12 cellular contexts compared by ENCODE assay signal in genomic region chr16:85607331-85607765, GRCh38. TPM values are rescaled to one million over a fixed set of nuclear protein-coding genes. Genes with fewer than 3 reads are reported as not detected.
DNase-seq lines count a peak whose midpoint lies in the region; ATAC-seq, FAIRE-seq and TF ChIP-seq lines count a peak whose summit lies in the region.
"Had no signal": no experiment of that assay in that cellular context is flagged by ENCODE, and none has a peak within 500 bp of the region (broad histone marks: within the 10 kb centered on the region; RNA-seq: fewer than 3 reads in every experiment).

No MANE protein-coding gene starts in this region.

- no peaks in the 10 kb centered on the region for H3K9me3 ChIP-seq in HepG2 (ENCODE audit: low read length)
- H3K9me3 ChIP-seq in right lobe of liver, result no peaks in the 10 kb centered on the region
- H3K9me3 ChIP-seq in PC-3 (ENCODE audit: low read length), result no peaks in the 10 kb centered on the region
- H3K9me3 ChIP-seq: left ventricle myocardium inferior had no signal

- H3K4me2 ChIP-seq in HepG2 (ENCODE audit: low read depth, low read length) (no peak overlapping the region), PC-3 (ENCODE audit: low read length) (no peak overlapping the region)

- H3F3A ChIP-seq in PC-3 (ENCODE audit: low read length, unreplicated experiment), result no peaks in the 10 kb centered on the region

- H2AFZ ChIP-seq in HepG2 (ENCODE audit: low read length) (no peak overlapping the region), PC-3 (ENCODE audit: low read length) (no peak overlapping the region)

- H3K9ac ChIP-seq in HepG2 (ENCODE audit: insufficient read depth, low read depth, low read length), result no peak overlapping the region
- H3K9ac ChIP-seq in PC-3 (ENCODE audit: low read length), result no peak overlapping the region

- no peak for TF ChIP-seq POLR2A in HepG2 (IDR thresholded peaks at IDR 0.05; ENCODE audit: insufficient read depth in 1 of 2, low read depth in 2 of 2, low read length in 2 of 2)
- TF ChIP-seq POLR2A in right lobe of liver (IDR thresholded peaks at IDR 0.05), result no peak

- peaks cover 17% of the 10 kb centered on the region for H3K4me1 ChIP-seq in HepG2 (ENCODE audit: insufficient read depth, low read length)
- H3K4me1 ChIP-seq in right lobe of liver, result peaks cover 0 to 12% (median 3%) of the 10 kb centered on the region in 4 donors
- H3K4me1 ChIP-seq in PC-3 (ENCODE audit: insufficient read depth, low read length), result peaks cover 16% of the 10 kb centered on the region

- ATAC-seq in HepG2 (no peak), right lobe of liver (no peak), SK-N-SH treated with all-trans-retinoic acid at 6 μM for 48 hours (no peak), HG03354 (IDR thresholded peaks at IDR 0.05; ENCODE audit: poor library complexity, severe bottlenecking, unreplicated experiment) (no peak), PC-3 (no peak)
- ATAC-seq: activated T-cell treated with anti-CD3 and anti-CD28 coated beads, Interleukin-2, amount 50 U/mL, for 4 hours had no signal

- in situ Hi-C loops in HepG2 (cut with HindIII; ENCODE audit: extremely low pct_ligation_motif_present, low pct_unique_long_range_greater_than_20kb), result loop anchor here (5.0 kb wide), 1 partner anchor 165 kb away; no protein-coding TSS in a partner anchor

- H3K27ac ChIP-seq in HepG2 (ENCODE audit: extremely low read length, insufficient read depth, low read length), result no peak overlapping the region
- H3K27ac ChIP-seq in right lobe of liver, result no peak overlapping the region
- no peak overlapping the region for H3K27ac ChIP-seq in PC-3 (ENCODE audit: low read length)
- H3K27ac ChIP-seq: HL-60, left ventricle myocardium inferior had no signal

- TF ChIP-seq EP300 in HepG2 (IDR thresholded peaks at IDR 0.05; ENCODE audit: low read depth in 2 of 2, low read length in 2 of 2) (no peak), HepG2 (CRISPR knock-in tag; IDR thresholded peaks at IDR 0.05; ENCODE audit: borderline replicate concordance) (no peak)

- H3K27me3 ChIP-seq in HepG2 (ENCODE audit: control insufficient read depth in 1 of 2, insufficient read depth in 2 of 2, low read length in 2 of 2) (no peaks in the 10 kb centered on the region), right lobe of liver (no peaks in the 10 kb centered on the region), PC-3 (ENCODE audit: low read length) (no peaks in the 10 kb centered on the region)

- WGBS in HepG2 (ENCODE audit: low lambda C conversion rate), result 96% methylated on average over 21 of the region's 21 CpGs
- 53% methylated on average over 15 of the region's 21 CpGs for WGBS in right lobe of liver (ENCODE audit: insufficient coverage, low coverage, low lambda C conversion rate, missing lambda C conversion rate)

- CTCF ChIA-PET in HepG2 (lab: Yijun Ruan, JAX; ENCODE audit: low intra/inter-chr PET ratio, low total read pairs), result no interaction called here
- CTCF ChIA-PET in PC-3 (lab: Charles Lee), result no interaction called here

- POLR2A ChIA-PET in HepG2 (lab: Yijun Ruan, JAX) (no interaction called here), PC-3 (lab: Charles Lee; ENCODE audit: unreplicated experiment) (no interaction called here)

- TF ChIP-seq CTCF in HepG2 (CRISPR knock-in tag; IDR thresholded peaks at IDR 0.05) (no peak), right lobe of liver (IDR thresholded peaks at IDR 0.05) (no peak), PC-3 (conservative IDR thresholded peaks at IDR 0.05; ENCODE audit: low read depth, low read length) (no peak)

- intact Hi-C loops in HepG2 (cut with micrococcal nuclease; ENCODE audit: unreplicated experiment), result no loop called here
- intact Hi-C loops in right lobe of liver (cut with DNase I), result loop anchor here (5.0 kb wide), 2 partner anchors 35 to 185 kb away; no protein-coding TSS in a partner anchor
- intact Hi-C loops in PC-3 (cut with micrococcal nuclease), result no loop called here

- peaks cover 0 to 7% of the 10 kb centered on the region in 2 experiments; a peak in 2 of 5 replicates for H3K36me3 ChIP-seq in HepG2 (replicated peaks in 1 of 2; ENCODE audit: control insufficient read depth in 1 of 2, insufficient read depth in 2 of 2, low read length in 2 of 2)
- no peaks in the 10 kb centered on the region for H3K36me3 ChIP-seq in right lobe of liver
- no peaks in the 10 kb centered on the region for H3K36me3 ChIP-seq in PC-3 (ENCODE audit: low read depth, low read length)
- H3K36me3 ChIP-seq: left ventricle myocardium inferior had no signal

- no peak for DNase-seq in HepG2 (ENCODE audit: low spot score)
- no peak for DNase-seq in right lobe of liver
- peak; percentile 62 for DNase-seq in iPS-NIHi7 (ENCODE audit: extremely low spot score)
- no peak for DNase-seq in GOT3 (lab: John Stamatoyannopoulos, UW)
- no peak for DNase-seq in PC-3
- DNase-seq in SW480 (ENCODE audit: low spot score), result no peak
- DNase-seq: activated T-cell treated with anti-CD3 and anti-CD28 coated beads, Interleukin-2, amount 50 U/mL, for 4 hours; CD8-positive, alpha-beta memory T cell; left ventricle myocardium inferior had no signal

- peaks cover 41% of the 10 kb centered on the region for H4K20me1 ChIP-seq in HepG2 (ENCODE audit: insufficient read depth, low read length)
- no peaks in the 10 kb centered on the region for H4K20me1 ChIP-seq in PC-3 (ENCODE audit: low read length)

- BruUV-seq in HepG2 (replicated peaks; lab: Mats Ljungman, UMichigan) (no TSS peak), PC-3 (replicated peaks; lab: Mats Ljungman, UMichigan) (no TSS peak)

- no peak overlapping the region for H3K4me3 ChIP-seq in HepG2 (replicated peaks in 1 of 3; ENCODE audit: insufficient read depth in 1 of 3, low read depth in 2 of 3, low read length in 3 of 3)
- H3K4me3 ChIP-seq in right lobe of liver, result no peak overlapping the region
- no peak overlapping the region for H3K4me3 ChIP-seq in PC-3 (ENCODE audit: low read length)
- H3K4me3 ChIP-seq: left ventricle myocardium inferior had no signal

- H3K9me2 ChIP-seq in PC-3 (replicated peaks; ENCODE audit: low read length), result no peaks in the 10 kb centered on the region

- FAIRE-seq in HepG2 (lab: Jason Lieb, UNC), result no peak

- H3K79me2 ChIP-seq in HepG2 (ENCODE audit: insufficient read depth, low read length) (peaks cover 9% of the 10 kb centered on the region), PC-3 (ENCODE audit: low read length) (no peaks in the 10 kb centered on the region)

- TF ChIP-seq RAD21 in HepG2 (CRISPR knock-in tag; IDR thresholded peaks at IDR 0.05), result no peak

TF ChIP-seq in HepG2, 621 proteins besides CTCF, POLR2A, EP300 and RAD21 (continues in another document):
- TF ChIP-seq ZNF652 (CRISPR knock-in tag; IDR thresholded peaks at IDR 0.05; ENCODE audit: borderline replicate concordance, low read depth) (peak; percentile 36; the same call in 1 of the 2 replicates), ZBTB7A (CRISPR knock-in tag; IDR thresholded peaks at IDR 0.05) (no peak)
- TF ChIP-seq, protein P1, sequence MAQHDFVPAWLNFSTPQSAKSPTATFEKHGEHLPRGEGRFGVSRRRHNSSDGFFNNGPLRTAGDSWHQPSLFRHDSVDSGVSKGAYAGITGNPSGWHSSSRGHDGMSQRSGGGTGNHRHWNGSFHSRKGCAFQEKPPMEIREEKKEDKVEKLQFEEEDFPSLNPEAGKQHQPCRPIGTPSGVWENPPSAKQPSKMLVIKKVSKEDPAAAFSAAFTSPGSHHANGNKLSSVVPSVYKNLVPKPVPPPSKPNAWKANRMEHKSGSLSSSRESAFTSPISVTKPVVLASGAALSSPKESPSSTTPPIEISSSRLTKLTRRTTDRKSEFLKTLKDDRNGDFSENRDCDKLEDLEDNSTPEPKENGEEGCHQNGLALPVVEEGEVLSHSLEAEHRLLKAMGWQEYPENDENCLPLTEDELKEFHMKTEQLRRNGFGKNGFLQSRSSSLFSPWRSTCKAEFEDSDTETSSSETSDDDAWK (CRISPR knock-in tag; IDR thresholded peaks at IDR 0.05), result no peak

TF ChIP-seq in SK-N-SH treated with all-trans-retinoic acid at 6 μM for 48 hours, 23 proteins besides CTCF, POLR2A, EP300 and RAD21:
- TF ChIP-seq ARNTL (CRISPR knock-in tag; IDR thresholded peaks at IDR 0.05; ENCODE audit: borderline replicate concordance, low read depth), result no peak
- 0 out of 2 replicates have a peak, but pooled peaks have one; percentile 12 for TF ChIP-seq TCF4 (CRISPR knock-in tag; IDR thresholded peaks at IDR 0.05; ENCODE audit: borderline replicate concordance)

RNA-seq across cellular contexts. Expression of gene GSE1, which starts 5.8 kb away (rescaled TPM):
- 16.1 and 19.5 TPM in 2 replicates for total RNA-seq in HepG2 (2016; rRNA removed; fragmentation: Illumina TruSeq; extraction: Trizol)
- total RNA-seq in HepG2 (2016; cell fraction: cytosol; rRNA removed; fragmentation: Illumina TruSeq; extraction: Trizol; ENCODE audit: low read depth), result 13.0 and 16.7 TPM in 2 replicates
- total RNA-seq in HepG2 (2016; cell fraction: insoluble cytoplasmic fraction; rRNA removed; fragmentation: Illumina TruSeq; extraction: Trizol), result 15.4 and 17.4 TPM in 2 replicates
- 18.2 and 21.4 TPM in 2 replicates for total RNA-seq in HepG2 (2016; cell fraction: membrane; rRNA removed; fragmentation: Illumina TruSeq; extraction: Trizol)
- total RNA-seq in HepG2 (2016; cell fraction: nucleus; rRNA removed; fragmentation: Illumina TruSeq; extraction: Trizol), result 31.6 and 33.0 TPM in 2 replicates
- 31.2 and 37.7 TPM in 2 replicates for polyA plus RNA-seq in HepG2 (2011; rRNA removed)
- polyA plus RNA-seq in HepG2 (2011; cell fraction: cytosol; rRNA removed), result 20.9 and 26.7 TPM in 2 replicates
- polyA plus RNA-seq in HepG2 (2011; cell fraction: nucleus; rRNA removed), result 132 and 135 TPM in 2 replicates
- polyA plus RNA-seq in HepG2 (2012), result 43.5 and 43.7 TPM in 2 replicates
- polyA plus RNA-seq in HepG2 (2016; cell fraction: cytosol; fragmentation: Illumina TruSeq; extraction: Trizol; ENCODE audit: low read depth), result 1.4 and 1.7 TPM in 2 replicates
- 22.8 and 30.2 TPM in 2 replicates for polyA plus RNA-seq in HepG2 (2016; cell fraction: insoluble cytoplasmic fraction; fragmentation: Illumina TruSeq; extraction: Trizol; ENCODE audit: low read depth)
- polyA plus RNA-seq in HepG2 (2016; cell fraction: membrane; fragmentation: Illumina TruSeq; extraction: Trizol; ENCODE audit: low read depth), result 4.4 and 5.4 TPM in 2 replicates
- polyA plus RNA-seq in HepG2 (2016; cell fraction: nucleus; fragmentation: Illumina TruSeq; extraction: Trizol; ENCODE audit: insufficient read depth, low read depth), result 70.9 and 78.3 TPM in 2 replicates
- 24.8 and 50.4 TPM in 2 replicates for polyA minus RNA-seq in HepG2 (2011; rRNA and poly(A)+ RNA removed; ENCODE audit: low replicate concordance)
- 36.3 and 45.8 TPM in 2 replicates for polyA minus RNA-seq in HepG2 (2011; cell fraction: cytosol; rRNA and poly(A)+ RNA removed)
- polyA minus RNA-seq in HepG2 (2011; cell fraction: nucleus; rRNA and poly(A)+ RNA removed), result 83.8 and 96.8 TPM in 2 replicates
- total RNA-seq in right lobe of liver, result 10 to 100 TPM; 30.0 to 48.0 (median 38.8) TPM
- total RNA-seq in PC-3 (2014; rRNA removed), result 38.4 and 60.8 TPM in 2 replicates

Comparison
In these comparisons a context has a peak if more than half of its experiments do, and no peak if none do; other contexts are left out.
1. intact Hi-C loops: an anchor here in right lobe of liver (5.0 kb wide); none called in HepG2 and PC-3.